1 cellular context compared by ENCODE assay signal in genomic region chr2:233453111-233453915, GRCh38.
TF ChIP-seq lines count a peak whose summit lies in the region.

No MANE protein-coding gene starts in this region.

TF ChIP-seq in HepG2, 621 proteins besides CTCF, POLR2A, EP300 and RAD21 (continued from another document):
- TF ChIP-seq DR1 (CRISPR knock-in tag; IDR thresholded peaks at IDR 0.05): no peak
- TF ChIP-seq TERF1 (CRISPR knock-in tag; IDR thresholded peaks at IDR 0.05): no peak
- no peak for TF ChIP-seq E2F1 (CRISPR knock-in tag; IDR thresholded peaks at IDR 0.05)
- TF ChIP-seq ZBTB25 (CRISPR knock-in tag; IDR thresholded peaks at IDR 0.05): no peak
